14 cellular contexts compared by ENCODE assay signal in the genomic region with DNA sequence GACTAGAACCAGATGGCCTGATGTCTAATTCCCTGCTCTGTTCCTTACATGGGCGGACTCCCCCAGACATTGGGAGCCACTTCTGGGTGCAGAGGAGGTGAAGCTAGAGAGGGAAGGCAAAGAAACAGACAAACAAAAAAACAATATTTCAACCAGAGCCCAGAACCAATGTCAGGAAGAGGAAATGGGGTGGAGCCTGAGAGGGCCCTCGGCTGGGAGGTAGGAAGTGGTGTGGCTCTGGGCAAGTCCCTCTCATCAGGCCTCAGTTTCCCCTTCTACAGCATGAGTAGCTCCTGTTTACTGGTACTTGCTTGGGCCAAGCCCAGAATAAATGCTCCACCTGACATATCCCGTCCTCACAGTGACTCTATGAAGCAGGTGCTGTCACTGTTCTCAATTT. TPM values are rescaled to one million over a fixed set of nuclear protein-coding genes. Genes with fewer than 3 reads are reported as not detected.
DNase-seq lines count a peak whose midpoint lies in the region; ATAC-seq and TF ChIP-seq lines count a peak whose summit lies in the region.
"Had no signal": no experiment of that assay in that cellular context is flagged by ENCODE, and none has a peak within 500 bp of the region (broad histone marks: within the 10 kb centered on the region; RNA-seq: fewer than 3 reads in every experiment).

No MANE protein-coding gene starts in this region.

- peak overlapping the region; percentile 37 for H3K4me3 Mint-ChIP-seq in activated CD4-positive, alpha-beta T cell treated with anti-CD3 and anti-CD28 coated beads, Interleukin-2, amount 10 ng/mL, durations not matched to agents 7 days and 5 days
- peak overlapping the region; percentile 90 for H3K4me3 Mint-ChIP-seq in activated T-helper 17 cell treated with anti-CD3 and anti-CD28 coated beads, Interleukin-2, amount 50 U/mL, for 72 hours

- WGBS in stomach, 5 donors, result 58 to 74% (median 67%) methylated on average over 3 of the region's 3 CpGs

- no peaks in the 10 kb centered on the region for H3K27me3 Mint-ChIP-seq in activated CD4-positive, alpha-beta T cell treated with anti-CD3 and anti-CD28 coated beads, Interleukin-2, amount 10 ng/mL, durations not matched to agents 7 days and 5 days
- no peaks in the 10 kb centered on the region for H3K27me3 Mint-ChIP-seq in activated T-helper 17 cell treated with anti-CD3 and anti-CD28 coated beads, Interleukin-2, amount 50 U/mL, for 72 hours

- H3K9me3 ChIP-seq in stomach, result no peaks in the 10 kb centered on the region
- H3K9me3 ChIP-seq in mucosa of descending colon, result no peaks in the 10 kb centered on the region
- H3K9me3 ChIP-seq: thoracic aorta had no signal

- H3K4me1 Mint-ChIP-seq in activated CD4-positive, alpha-beta T cell treated with anti-CD3 and anti-CD28 coated beads, Interleukin-2, amount 10 ng/mL, durations not matched to agents 7 days and 5 days, result peaks cover 84% of the 10 kb centered on the region
- peaks cover 56% of the 10 kb centered on the region for H3K4me1 Mint-ChIP-seq in activated T-helper 17 cell treated with anti-CD3 and anti-CD28 coated beads, Interleukin-2, amount 50 U/mL, for 72 hours

- no peak for TF ChIP-seq POLR2A in stomach (IDR thresholded peaks at IDR 0.05)

- TF ChIP-seq CTCF in stomach (IDR thresholded peaks at IDR 0.05), result no peak
- no peak for TF ChIP-seq CTCF in mucosa of descending colon (IDR thresholded peaks at IDR 0.05)

- no peak overlapping the region for H3K4me3 ChIP-seq in stomach
- no peak overlapping the region for H3K4me3 ChIP-seq in mucosa of descending colon
- H3K4me3 ChIP-seq: thoracic aorta had no signal

- H3K27ac ChIP-seq in layer of hippocampus (ENCODE audit: low read depth, low read length), result peak overlapping the region; percentile 48
- H3K27ac ChIP-seq in stomach, result peak overlapping the region; percentile 39 to 82 (median 65)

- H3K9me3 Mint-ChIP-seq in activated CD4-positive, alpha-beta T cell treated with anti-CD3 and anti-CD28 coated beads, Interleukin-2, amount 10 ng/mL, durations not matched to agents 7 days and 5 days, result no peaks in the 10 kb centered on the region
- H3K9me3 Mint-ChIP-seq in activated T-helper 17 cell treated with anti-CD3 and anti-CD28 coated beads, Interleukin-2, amount 50 U/mL, for 72 hours, result no peaks in the 10 kb centered on the region

- no peak for TF ChIP-seq EP300 in stomach (IDR thresholded peaks at IDR 0.05)

- CTCF ChIA-PET in activated CD4-positive, alpha-beta T cell treated with anti-CD3 and anti-CD28 coated beads, Interleukin-2, amount 10 ng/mL, durations not matched to agents 7 days and 5 days (lab: Charles Lee), result interaction anchor here (0.5 to 3.0 kb wide), 10 partner anchors 9 to 208 kb away, joined by 3 to 13 read pairs (median 5); partner anchors contain the start of genes CDK9, SH2D3C and TOR2A

- intact Hi-C loops in stomach (cut with DNase I; ENCODE audit: low total_unique reads) (no loop called here), mucosa of descending colon (cut with DNase I, micrococcal nuclease) (no loop called here)

- H3K36me3 Mint-ChIP-seq in activated CD4-positive, alpha-beta T cell treated with anti-CD3 and anti-CD28 coated beads, Interleukin-2, amount 10 ng/mL, durations not matched to agents 7 days and 5 days (ENCODE audit: low read depth), result peaks cover 79% of the 10 kb centered on the region
- peaks cover 91% of the 10 kb centered on the region for H3K36me3 Mint-ChIP-seq in activated T-helper 17 cell treated with anti-CD3 and anti-CD28 coated beads, Interleukin-2, amount 50 U/mL, for 72 hours (ENCODE audit: low read depth)

- H3K4me1 ChIP-seq in stomach, result peaks cover 13 to 51% (median 33%) of the 10 kb centered on the region in 4 donors
- peaks cover 14% of the 10 kb centered on the region for H3K4me1 ChIP-seq in mucosa of descending colon (ENCODE audit: low read depth)

- no peak for ATAC-seq in activated T-helper 17 cell treated with anti-CD3 and anti-CD28 coated beads, Interleukin-2, amount 50 U/mL, for 72 hours (replicated peaks)
- no peak for ATAC-seq in mucosa of descending colon
- ATAC-seq: left colon had no signal

- H3K27ac Mint-ChIP-seq in activated CD4-positive, alpha-beta T cell treated with anti-CD3 and anti-CD28 coated beads, Interleukin-2, amount 10 ng/mL, durations not matched to agents 7 days and 5 days, result peak overlapping the region; percentile 83
- peak overlapping the region; percentile 92 for H3K27ac Mint-ChIP-seq in activated T-helper 17 cell treated with anti-CD3 and anti-CD28 coated beads, Interleukin-2, amount 50 U/mL, for 72 hours

- POLR2A ChIA-PET in activated CD4-positive, alpha-beta T cell treated with anti-CD3 and anti-CD28 coated beads, Interleukin-2, amount 10 ng/mL, durations not matched to agents 7 days and 5 days (lab: Charles Lee), result no interaction called here

- peak; percentile 28 for DNase-seq in activated CD4-positive, alpha-beta T cell treated with anti-CD3 and anti-CD28 coated beads, Interleukin-2, amount 10 ng/mL, durations not matched to agents 7 days and 5 days
- no peak for DNase-seq in activated CD4-positive, alpha-beta T cell treated with anti-CD3 and anti-CD28 coated beads, Interleukin-2, amount 50 U/mL, for 1 hour
- DNase-seq in stomach (no peak), iPS-NIHi11 (ENCODE audit: low spot score) (no peak), retina (no peak), mucosa of descending colon (no peak)
- DNase-seq: activated effector memory CD4-positive, alpha-beta T cell treated with anti-CD3 and anti-CD28 coated beads, Interleukin-2, amount 50 U/mL, for 16 hours; GDM1; left colon; NCI-H2081 had no signal

- H3K36me3 ChIP-seq in stomach (no peaks in the 10 kb centered on the region), mucosa of descending colon (ENCODE audit: low read depth) (no peaks in the 10 kb centered on the region)
- H3K36me3 ChIP-seq: thoracic aorta had no signal

- H3K27me3 ChIP-seq in layer of hippocampus (ENCODE audit: control insufficient read depth, insufficient read depth, low read length) (peaks cover 2% of the 10 kb centered on the region), stomach (peaks cover 0 to 25% (median 0%) of the 10 kb centered on the region in 3 donors)

RNA-seq across cellular contexts. Expression of gene SH2D3C, which starts 11.1 kb away (rescaled TPM):
- 10 to 100 TPM; 67.9 to 71.4 TPM for total RNA-seq in activated CD4-positive, alpha-beta T cell treated with anti-CD3 and anti-CD28 coated beads, Interleukin-2, amount 10 ng/mL, durations not matched to agents 7 days and 5 days
- total RNA-seq in activated T-helper 17 cell treated with anti-CD3 and anti-CD28 coated beads, Interleukin-2, amount 50 U/mL, for 72 hours, result 10 to 100 TPM; 27.6 to 46.8 TPM
- total RNA-seq in stomach, result 10 to 100 TPM in 1 of 5 donors, 1 to 10 TPM in 2, not detected in 2; 1.8 to 38.1 (median 5.1) TPM
- polyA plus RNA-seq in stomach, result 1 to 10 TPM; 3.5 to 4.7 (median 4.3) TPM
- total RNA-seq in mucosa of descending colon, result 1 to 10 TPM; 3.2 to 7.4 (median 4.7) TPM
- total RNA-seq: epithelial cell of proximal tubule had no signal

RNA-seq across cellular contexts. Expression of gene CDK9, which starts 18.4 kb away (rescaled TPM):
- total RNA-seq in activated CD4-positive, alpha-beta T cell treated with anti-CD3 and anti-CD28 coated beads, Interleukin-2, amount 10 ng/mL, durations not matched to agents 7 days and 5 days, result 100 to 1,000 TPM in 1 of 2 experiments, 10 to 100 TPM in 1; 99.4 to 110 TPM
- 10 to 100 TPM; 82.8 to 94.2 TPM for total RNA-seq in activated T-helper 17 cell treated with anti-CD3 and anti-CD28 coated beads, Interleukin-2, amount 50 U/mL, for 72 hours
- total RNA-seq in stomach, result 100 to 1,000 TPM in 1 of 5 donors, 10 to 100 TPM in 4; 42.8 to 114 (median 92.7) TPM
- polyA plus RNA-seq in stomach, result 10 to 100 TPM; 25.3 to 34.7 (median 34.4) TPM
- 100 to 1,000 TPM in 1 of 3 donors, 10 to 100 TPM in 2; 67.8 to 111 (median 75.9) TPM for total RNA-seq in mucosa of descending colon

RNA-seq across cellular contexts. Expression of gene TOR2A, which starts 32.3 kb away (rescaled TPM):
- total RNA-seq in activated CD4-positive, alpha-beta T cell treated with anti-CD3 and anti-CD28 coated beads, Interleukin-2, amount 10 ng/mL, durations not matched to agents 7 days and 5 days, result 10 to 100 TPM; 21.7 to 24.0 TPM
- total RNA-seq in activated T-helper 17 cell treated with anti-CD3 and anti-CD28 coated beads, Interleukin-2, amount 50 U/mL, for 72 hours, result 10 to 100 TPM in 1 of 2 donors, 1 to 10 TPM in 1; 8.5 to 15.7 TPM
- total RNA-seq in stomach, result 10 to 100 TPM in 3 of 5 donors, 1 to 10 TPM in 2; 5.0 to 87.8 (median 14.6) TPM
- polyA plus RNA-seq in stomach, result 10 to 100 TPM in 1 of 3 donors, 1 to 10 TPM in 2; 6.1 to 12.4 (median 9.7) TPM
- total RNA-seq in mucosa of descending colon, result 10 to 100 TPM; 19.7 to 30.2 (median 28.2) TPM

RNA-seq across cellular contexts. Expression of gene FPGS, which starts 35.3 kb away (rescaled TPM):
- total RNA-seq in activated CD4-positive, alpha-beta T cell treated with anti-CD3 and anti-CD28 coated beads, Interleukin-2, amount 10 ng/mL, durations not matched to agents 7 days and 5 days, result 10 to 100 TPM; 66.7 to 78.1 TPM
- 10 to 100 TPM; 56.7 to 95.6 TPM for total RNA-seq in activated T-helper 17 cell treated with anti-CD3 and anti-CD28 coated beads, Interleukin-2, amount 50 U/mL, for 72 hours
- 100 to 1,000 TPM in 2 of 5 donors, 10 to 100 TPM in 3; 67.0 to 235 (median 97.1) TPM for total RNA-seq in stomach
- 10 to 100 TPM; 29.1 to 42.7 (median 30.2) TPM for polyA plus RNA-seq in stomach
- total RNA-seq in mucosa of descending colon, result 10 to 100 TPM; 41.0 to 46.5 (median 41.3) TPM

RNA-seq across cellular contexts. Expression of gene TTC16, which starts 51.5 kb away (rescaled TPM):
- 1 to 10 TPM; 1.2 to 1.6 TPM for total RNA-seq in activated CD4-positive, alpha-beta T cell treated with anti-CD3 and anti-CD28 coated beads, Interleukin-2, amount 10 ng/mL, durations not matched to agents 7 days and 5 days
- 1 to 10 TPM; 1.8 to 2.0 TPM for total RNA-seq in activated T-helper 17 cell treated with anti-CD3 and anti-CD28 coated beads, Interleukin-2, amount 50 U/mL, for 72 hours
- total RNA-seq in stomach (not detected), mucosa of descending colon (under 1 TPM in 1 of 3 donors, not detected in 2; 0.31 TPM)
- polyA plus RNA-seq in stomach, result under 1 TPM in 2 of 3 donors, not detected in 1; 0.08 to 0.12 TPM
- total RNA-seq: epithelial cell of proximal tubule had no signal
